23 cellular contexts compared by ENCODE assay signal in the genomic region with DNA sequence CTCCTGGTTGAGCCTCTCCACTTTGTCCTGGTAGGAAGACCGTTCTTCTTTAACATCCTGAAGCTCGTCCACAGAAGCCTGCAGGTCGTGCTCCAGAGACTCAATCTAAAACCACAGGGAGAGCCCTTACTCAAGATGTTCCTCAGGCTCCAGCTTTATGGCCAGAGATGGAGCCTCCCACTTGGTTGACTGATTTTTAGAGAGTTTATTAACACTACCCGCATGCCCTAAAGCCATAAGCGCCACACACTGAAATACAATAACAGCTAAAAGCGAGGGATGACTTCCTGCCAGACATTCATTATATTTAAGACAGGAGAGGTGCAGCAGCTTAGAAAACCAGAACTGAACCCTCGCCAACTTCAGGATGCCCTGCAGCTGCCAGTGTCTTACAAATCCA. TPM values are rescaled to one million over a fixed set of nuclear protein-coding genes. Genes with fewer than 3 reads are reported as not detected.
A peak's percentile ranks its signal among the peaks of the same experiment; 100 is the strongest.
DNase-seq lines count a peak whose midpoint lies in the region; ATAC-seq and TF ChIP-seq lines count a peak whose summit lies in the region.
"Had no signal": no experiment of that assay in that cellular context is flagged by ENCODE, and none has a peak within 500 bp of the region (broad histone marks: within the 10 kb centered on the region; RNA-seq: fewer than 3 reads in every experiment).

No MANE protein-coding gene starts in this region.

- H4K20me1 ChIP-seq in Karpas-422 (ENCODE audit: insufficient read depth, low read depth, low read length): no peaks in the 10 kb centered on the region

- H3K36me3 Mint-ChIP-seq in nephron progenitor cell (ENCODE audit: low read depth): peaks cover 37% of the 10 kb centered on the region
- no peaks in the 10 kb centered on the region for H3K36me3 Mint-ChIP-seq in effector memory CD8-positive, alpha-beta T cell (ENCODE audit: insufficient read depth)
- H3K36me3 Mint-ChIP-seq: CD8-positive, alpha-beta T cell had no signal

- peaks cover 31% of the 10 kb centered on the region for H3K4me1 Mint-ChIP-seq in nephron progenitor cell
- no peaks in the 10 kb centered on the region for H3K4me1 Mint-ChIP-seq in effector memory CD8-positive, alpha-beta T cell (ENCODE audit: low read depth in 2 of 2)
- H3K4me1 Mint-ChIP-seq: B cell had no signal

- no peaks in the 10 kb centered on the region for H3K27me3 ChIP-seq in Karpas-422 (ENCODE audit: low read length)
- H3K27me3 ChIP-seq in ascending aorta: no peaks in the 10 kb centered on the region
- H3K27me3 ChIP-seq: Peyer's patch had no signal

- peak overlapping the region; percentile 59; the same call in 1 of the 2 replicates for H2AFZ ChIP-seq in Karpas-422 (ENCODE audit: low read length)

- H3K27ac Mint-ChIP-seq in nephron progenitor cell: peak overlapping the region; percentile 69
- no peak overlapping the region for H3K27ac Mint-ChIP-seq in effector memory CD8-positive, alpha-beta T cell
- H3K27ac Mint-ChIP-seq: B cell; CD8-positive, alpha-beta T cell had no signal

- peaks cover 11% of the 10 kb centered on the region for H3K27me3 Mint-ChIP-seq in nephron progenitor cell (ENCODE audit: low read depth, poor library complexity)
- H3K27me3 Mint-ChIP-seq in effector memory CD8-positive, alpha-beta T cell: no peaks in the 10 kb centered on the region
- H3K27me3 Mint-ChIP-seq: B cell had no signal

- H3K36me3 ChIP-seq in Karpas-422 (ENCODE audit: insufficient read depth, low read length): no peaks in the 10 kb centered on the region
- peaks cover 0 to 11% of the 10 kb centered on the region in 2 donors for H3K36me3 ChIP-seq in ascending aorta

- no peak for ATAC-seq in effector memory CD8-positive, alpha-beta T cell (replicated peaks)
- ATAC-seq: CD8-positive, alpha-beta T cell had no signal

- H3K9me3 ChIP-seq in Karpas-422 (ENCODE audit: low read length): no peaks in the 10 kb centered on the region
- no peaks in the 10 kb centered on the region for H3K9me3 ChIP-seq in ascending aorta
- H3K9me3 ChIP-seq: Peyer's patch had no signal

- peaks cover 19% of the 10 kb centered on the region for H3K9me3 Mint-ChIP-seq in nephron progenitor cell
- no peaks in the 10 kb centered on the region for H3K9me3 Mint-ChIP-seq in effector memory CD8-positive, alpha-beta T cell
- H3K9me3 Mint-ChIP-seq: CD8-positive, alpha-beta T cell had no signal

- intact Hi-C loops in ascending aorta (cut with DNase I): loop anchor here (5.0 kb wide), 1 partner anchor 40 kb away; the partner anchor contains the start of gene SOD3

- TF ChIP-seq CTCF in ascending aorta (IDR thresholded peaks at IDR 0.05) (no peak), nephron progenitor cell (IDR thresholded peaks at IDR 0.05) (no peak)

- H3K9ac ChIP-seq in Karpas-422 (ENCODE audit: low read length): no peak overlapping the region

- no peaks in the 10 kb centered on the region for H3K79me2 ChIP-seq in Karpas-422 (ENCODE audit: low read length)

- no peaks in the 10 kb centered on the region for H3K9me2 ChIP-seq in Karpas-422 (replicated peaks; ENCODE audit: insufficient read depth, low read length)

- H3K27ac ChIP-seq in Karpas-422 (ENCODE audit: low read length) (no peak overlapping the region), ascending aorta (peak overlapping the region; percentile 10 to 31)
- H3K27ac ChIP-seq: 22Rv1, C4-2B, HL-60, Peyer's patch had no signal

- peak in 2 of 3 experiments; percentile 3 to 93 for DNase-seq in NCI-H1417 (lab: John Stamatoyannopoulos, UW)
- DNase-seq in NCI-H1417 treated with DMSO at 0.1 percent for 48 hours (lab: John Stamatoyannopoulos, UW): no peak
- no peak for DNase-seq in Karpas-422
- no peak for DNase-seq in ascending aorta (ENCODE audit: low spot score in 2 of 2)
- DNase-seq in nephron progenitor cell: no peak
- no peak for DNase-seq in activated T-cell treated with anti-CD3 and anti-CD28 coated beads, Interleukin-2, amount 50 U/mL, for 48 hours
- DNase-seq in effector memory CD8-positive, alpha-beta T cell: no peak
- no peak for DNase-seq in activated CD8-positive, alpha-beta memory T cell treated with anti-CD3 and anti-CD28 coated beads, Interleukin-2, amount 50 U/mL, for 48 hours
- DNase-seq: CD8-positive, alpha-beta T cell; DMS 273 treated with DMSO at 0.1 percent for 48 hours; DND-41; H7; NCI-H1092 treated with DMSO at 0.1 percent for 48 hours; NCI-H146; NCI-H2029 treated with DMSO at 0.1 percent for 48 hours; NCI-H526; OCI-M1; Peyer's patch; SHP77 treated with DMSO at 0.1 percent for 48 hours had no signal

- H3K4me3 Mint-ChIP-seq in nephron progenitor cell: no peak overlapping the region
- no peak overlapping the region for H3K4me3 Mint-ChIP-seq in effector memory CD8-positive, alpha-beta T cell
- H3K4me3 Mint-ChIP-seq: B cell; CD8-positive, alpha-beta T cell had no signal

- no peak overlapping the region for H3K4me2 ChIP-seq in Karpas-422 (ENCODE audit: low read depth, low read length, poor library complexity, severe bottlenecking)

- H3K4me1 ChIP-seq in Karpas-422 (ENCODE audit: low read length): peaks cover 22% of the 10 kb centered on the region
- H3K4me1 ChIP-seq in ascending aorta: peaks cover 0 to 15% of the 10 kb centered on the region in 2 donors

- H3K4me3 ChIP-seq in Karpas-422 (ENCODE audit: low read length) (no peak overlapping the region), ascending aorta (no peak overlapping the region)
- H3K4me3 ChIP-seq: Peyer's patch had no signal

RNA-seq across cellular contexts. Expression of gene SOD3, which starts 41.9 kb away (rescaled TPM):
- total RNA-seq in Karpas-422 (2014; rRNA removed; shearing (Covaris generic); ENCODE audit: low replicate concordance): not detected in 2 replicates
- total RNA-seq in ascending aorta: 893 TPM
- total RNA-seq: B cell; CD8-positive, alpha-beta T cell had no signal

Comparison
In these comparisons a context has a peak if more than half of its experiments do, and no peak if none do; other contexts are left out.
1. DNase-seq: peak in NCI-H1417 (2 of 3); none in NCI-H1417 treated with DMSO at 0.1 percent for 48 hours (single experiment), Karpas-422 (single experiment), ascending aorta (0 of 2), nephron progenitor cell (single experiment), activated T-cell treated with anti-CD3 and anti-CD28 coated beads, Interleukin-2, amount 50 U/mL, for 48 hours (0 of 2), effector memory CD8-positive, alpha-beta T cell (0 of 3) and activated CD8-positive, alpha-beta memory T cell treated with anti-CD3 and anti-CD28 coated beads, Interleukin-2, amount 50 U/mL, for 48 hours (single experiment).
2. RNA of gene SOD3, which starts 41.9 kb away (total RNA-seq): 893 TPM in ascending aorta (single experiment); not detected in Karpas-422; every median in the first group is over 100 times any median in the second.